Comparison of ENCODE assay signal across 17 cellular contexts in genomic region chr13:36006347-36006746, GRCh38.
DNase-seq lines count a peak whose midpoint lies in the region; ATAC-seq, FAIRE-seq and TF ChIP-seq lines count a peak whose summit lies in the region.
"Had no signal": no experiment of that assay in that cellular context is flagged by ENCODE, and none has a peak within 500 bp of the region (broad histone marks: within the 10 kb centered on the region; RNA-seq: fewer than 3 reads in every experiment).

No MANE protein-coding gene starts in this region.

- TF ChIP-seq CTCF in fibroblast of mammary gland (conservative IDR thresholded peaks at IDR 0.05; ENCODE audit: control insufficient read depth, insufficient read depth, low read depth, low read length): no peak

- DNase-seq in M059J (ENCODE audit: low read depth) (peak; percentile 11), NCI-H510A treated with DMSO at 0.1 percent for 48 hours (lab: John Stamatoyannopoulos, UW) (peak; percentile 24), fibroblast of mammary gland (ENCODE audit: low read depth) (peak; percentile 37), sciatic nerve (ENCODE audit: low spot score) (no peak), DMS153 (lab: John Stamatoyannopoulos, UW) (no peak), H54 (ENCODE audit: insufficient read length, low spot score) (no peak)
- DNase-seq: activated naive CD4-positive, alpha-beta T cell treated with Interleukin-2 at 50 U/mL for 16 hours; activated T-cell treated with anti-CD3 and anti-CD28 coated beads, Interleukin-2, amount 50 U/mL, for 24 hours; central memory CD4-positive, alpha-beta T cell; erythroblast; Kasumi-1; NCI-H2171; stimulated activated CD4-positive, alpha-beta T cell treated with anti-CD3 and anti-CD28 coated beads, Interleukin-1b, Interleukin-23, amount 100 ng/mL, for 48 hours; stimulated activated naive CD4-positive, alpha-beta T cell treated with Interleukin-2 at 50 U/mL for 16 hours had no signal

- no peak overlapping the region for H3K4me3 ChIP-seq in fibroblast of mammary gland (ENCODE audit: control insufficient read depth, low read depth, low read length)

- no peak for FAIRE-seq in H54 (lab: Jason Lieb, UNC)

- TF ChIP-seq POLR2A in H54 (IDR thresholded peaks at IDR 0.05; ENCODE audit: low read depth, low read length): no peak

- intact Hi-C loops in sciatic nerve (cut with DNase I): no loop called here

- ATAC-seq in sciatic nerve (peak; percentile 22), GM21717 (IDR thresholded peaks at IDR 0.05; ENCODE audit: unreplicated experiment) (no peak)
- ATAC-seq: activated CD4-positive, CD25-positive, alpha-beta regulatory T cell treated with anti-CD3 and anti-CD28 coated beads, Interleukin-2, amount 50 U/mL, for 24 hours; SK-N-SH treated with all-trans-retinoic acid at 6 μM for 48 hours had no signal

Comparison
In these comparisons a context has a peak if more than half of its experiments do, and no peak if none do; other contexts are left out.
1. DNase-seq: peak in M059J (single experiment), NCI-H510A treated with DMSO at 0.1 percent for 48 hours (single experiment) and fibroblast of mammary gland (single experiment); none in sciatic nerve (single experiment), DMS153 (single experiment) and H54 (single experiment).